Comparison of ENCODE assay signal across 23 cellular contexts in the genomic region with DNA sequence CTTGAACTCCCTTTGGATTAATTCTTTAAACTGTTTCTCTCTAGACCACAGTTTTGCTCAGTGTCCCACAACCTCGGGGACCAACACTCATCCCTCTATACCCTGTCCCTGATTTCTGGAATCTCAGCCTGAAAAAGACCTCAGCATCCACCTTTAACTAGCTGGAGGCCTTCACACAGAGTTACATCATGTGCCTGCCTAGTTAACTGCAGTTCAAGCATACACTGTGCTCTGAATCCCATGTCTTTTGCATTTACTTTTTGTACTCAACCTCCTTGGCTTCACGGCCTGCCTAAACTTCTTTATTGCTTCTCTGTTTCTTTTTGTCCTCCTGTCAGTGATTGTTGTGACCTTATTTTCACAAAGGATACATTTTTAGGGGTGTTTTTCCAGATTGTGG.
DNase-seq lines count a peak whose midpoint lies in the region; ATAC-seq and TF ChIP-seq lines count a peak whose summit lies in the region.
"Had no signal": no experiment of that assay in that cellular context is flagged by ENCODE, and none has a peak within 500 bp of the region (broad histone marks: within the 10 kb centered on the region; RNA-seq: fewer than 3 reads in every experiment).

No MANE protein-coding gene starts in this region.

- peak; percentile 71 for ATAC-seq in GM23338

- H3K4me3 ChIP-seq in GM23338 (no peak overlapping the region), ascending aorta (no peak overlapping the region), right atrium auricular region (no peak overlapping the region), rectal smooth muscle tissue (ENCODE audit: low read length) (no peak overlapping the region)
- H3K4me3 ChIP-seq: HAP-1 had no signal

- H3K36me3 Mint-ChIP-seq in GM23338 (ENCODE audit: low read depth) (no peaks in the 10 kb centered on the region), MCF 10A (ENCODE audit: insufficient read depth, unreplicated experiment) (no peaks in the 10 kb centered on the region)
- H3K36me3 Mint-ChIP-seq: CD4-positive, CD25-positive, alpha-beta regulatory T cell; IgD-negative memory B cell had no signal

- H3K36me3 ChIP-seq in GM23338 (ENCODE audit: insufficient read depth) (no peaks in the 10 kb centered on the region), ascending aorta (no peaks in the 10 kb centered on the region), right atrium auricular region (no peaks in the 10 kb centered on the region), rectal smooth muscle tissue (ENCODE audit: control insufficient read depth, insufficient read depth, low read length) (no peaks in the 10 kb centered on the region)
- H3K36me3 ChIP-seq: BE2C, HAP-1 had no signal

- H3K27ac ChIP-seq in GM23338 (ENCODE audit: low read depth) = no peak overlapping the region
- H3K27ac ChIP-seq in ascending aorta = peak overlapping the region; percentile 31 to 56
- peak overlapping the region; percentile 1 to 22 for H3K27ac ChIP-seq in right atrium auricular region
- peak overlapping the region; percentile 43 for H3K27ac ChIP-seq in rectal smooth muscle tissue (ENCODE audit: low read depth, low read length)

- DNase-seq in GM23338 (ENCODE audit: low spot score) (no peak), ascending aorta (ENCODE audit: low spot score in 2 of 2) (no peak), right atrium auricular region (ENCODE audit: low spot score) (no peak), MCF 10A (ENCODE audit: unreplicated experiment) (no peak), germinal center (ENCODE audit: low spot score) (no peak), iPS-NIHi11 (ENCODE audit: low spot score) (no peak)
- DNase-seq in activated CD4-positive, alpha-beta T cell treated with anti-CD3 and anti-CD28 coated beads for 1 hour = no peak
- DNase-seq: BE2C; CD4-positive, CD25-positive, alpha-beta regulatory T cell; COR-L47; DMS 273 treated with DMSO at 0.1 percent for 48 hours; Kasumi-1; MM.1S; NCI-H1092; NCI-H146; NCI-H2029 treated with DMSO at 0.1 percent for 48 hours; NCI-H2171; NCI-H774; OCI-M1; SIG-M5 had no signal

- CTCF ChIA-PET in MCF 10A (lab: Yijun Ruan, JAX) = interaction anchor here (0.7 kb wide), 1 partner anchor 64 kb away, joined by 3 read pairs; no protein-coding TSS in a partner anchor

- TF ChIP-seq CTCF in GM23338 (conservative IDR thresholded peaks at IDR 0.05; ENCODE audit: low read depth in 2 of 2) = no peak
- TF ChIP-seq CTCF in ascending aorta (IDR thresholded peaks at IDR 0.05) = no peak
- TF ChIP-seq CTCF in right atrium auricular region (IDR thresholded peaks at IDR 0.05) = no peak
- no peak for TF ChIP-seq CTCF in MCF 10A (IDR thresholded peaks at IDR 0.05; ENCODE audit: unreplicated experiment)

- H3K4me1 ChIP-seq in GM23338 (ENCODE audit: insufficient read depth) (peaks cover 9% of the 10 kb centered on the region), ascending aorta (peaks cover 0 to 20% of the 10 kb centered on the region in 2 donors), right atrium auricular region (peaks cover 0 to 22% of the 10 kb centered on the region in 2 donors), rectal smooth muscle tissue (ENCODE audit: control insufficient read depth, insufficient read depth, low read length) (peaks cover 2% of the 10 kb centered on the region)
- H3K4me1 ChIP-seq: BE2C, HAP-1 had no signal

- intact Hi-C loops in ascending aorta (cut with DNase I) (no loop called here), MCF 10A (cut with micrococcal nuclease) (no loop called here)

- no peak overlapping the region for H3K9ac ChIP-seq in rectal smooth muscle tissue (ENCODE audit: low read length)

- no peak overlapping the region for H3K27ac Mint-ChIP-seq in GM23338
- H3K27ac Mint-ChIP-seq in MCF 10A (ENCODE audit: low read depth, unreplicated experiment) = no peak overlapping the region
- H3K27ac Mint-ChIP-seq: CD4-positive, CD25-positive, alpha-beta regulatory T cell; IgD-negative memory B cell had no signal

- H3K9me2 ChIP-seq in GM23338 (ENCODE audit: insufficient read depth) = no peaks in the 10 kb centered on the region

- H3K79me2 ChIP-seq in GM23338 (replicated peaks; ENCODE audit: insufficient read depth) = no peaks in the 10 kb centered on the region

- no peak overlapping the region for H3K4me3 Mint-ChIP-seq in GM23338
- H3K4me3 Mint-ChIP-seq in MCF 10A (ENCODE audit: unreplicated experiment) = no peak overlapping the region
- H3K4me3 Mint-ChIP-seq: CD4-positive, CD25-positive, alpha-beta regulatory T cell; IgD-negative memory B cell had no signal

- POLR2A ChIA-PET in MCF 10A (lab: Yijun Ruan, JAX) = no interaction called here

- no peak overlapping the region for H2AFZ ChIP-seq in GM23338

- H3K27me3 Mint-ChIP-seq in GM23338 (ENCODE audit: insufficient read depth, low read depth, poor library complexity) = no peaks in the 10 kb centered on the region
- no peaks in the 10 kb centered on the region for H3K27me3 Mint-ChIP-seq in MCF 10A (ENCODE audit: insufficient read depth, unreplicated experiment)
- H3K27me3 Mint-ChIP-seq: CD4-positive, CD25-positive, alpha-beta regulatory T cell; IgD-negative memory B cell had no signal

- H4K20me1 ChIP-seq in GM23338 (replicated peaks; ENCODE audit: insufficient read depth) = no peaks in the 10 kb centered on the region

- H3K4me1 Mint-ChIP-seq in GM23338 (peaks cover 8% of the 10 kb centered on the region; the same call in 2 of the 3 replicates), MCF 10A (ENCODE audit: insufficient read depth, unreplicated experiment) (peaks cover 6% of the 10 kb centered on the region)
- H3K4me1 Mint-ChIP-seq: CD4-positive, CD25-positive, alpha-beta regulatory T cell; IgD-negative memory B cell had no signal

- no peaks in the 10 kb centered on the region for H3F3A ChIP-seq in GM23338 (replicated peaks; ENCODE audit: low read depth)

- no peaks in the 10 kb centered on the region for H3K9me3 Mint-ChIP-seq in GM23338
- no peaks in the 10 kb centered on the region for H3K9me3 Mint-ChIP-seq in MCF 10A (ENCODE audit: unreplicated experiment)

- no peak overlapping the region for H3K4me2 ChIP-seq in GM23338

- BruUV-seq in MCF 10A (replicated peaks; lab: Mats Ljungman, UMichigan) = no TSS peak

- H3K9me3 ChIP-seq in ascending aorta (no peaks in the 10 kb centered on the region), right atrium auricular region (no peaks in the 10 kb centered on the region)
- H3K9me3 ChIP-seq: BE2C, HAP-1 had no signal

- H3K27me3 ChIP-seq in GM23338 (ENCODE audit: insufficient read depth) = no peaks in the 10 kb centered on the region
- H3K27me3 ChIP-seq in ascending aorta = no peaks in the 10 kb centered on the region
- H3K27me3 ChIP-seq in right atrium auricular region = no peaks in the 10 kb centered on the region
- H3K27me3 ChIP-seq in rectal smooth muscle tissue (ENCODE audit: control insufficient read depth, insufficient read depth, low read length) = no peaks in the 10 kb centered on the region
- H3K27me3 ChIP-seq: BE2C had no signal

TF ChIP-seq in GM23338, 12 proteins besides CTCF, POLR2A, EP300 and RAD21 (continues in another document):
- TF ChIP-seq JUNB (IDR thresholded peaks at IDR 0.05; ENCODE audit: unreplicated experiment) = no peak
- no peak for TF ChIP-seq NANOG (IDR thresholded peaks at IDR 0.05; ENCODE audit: borderline replicate concordance)
- TF ChIP-seq, protein P1, sequence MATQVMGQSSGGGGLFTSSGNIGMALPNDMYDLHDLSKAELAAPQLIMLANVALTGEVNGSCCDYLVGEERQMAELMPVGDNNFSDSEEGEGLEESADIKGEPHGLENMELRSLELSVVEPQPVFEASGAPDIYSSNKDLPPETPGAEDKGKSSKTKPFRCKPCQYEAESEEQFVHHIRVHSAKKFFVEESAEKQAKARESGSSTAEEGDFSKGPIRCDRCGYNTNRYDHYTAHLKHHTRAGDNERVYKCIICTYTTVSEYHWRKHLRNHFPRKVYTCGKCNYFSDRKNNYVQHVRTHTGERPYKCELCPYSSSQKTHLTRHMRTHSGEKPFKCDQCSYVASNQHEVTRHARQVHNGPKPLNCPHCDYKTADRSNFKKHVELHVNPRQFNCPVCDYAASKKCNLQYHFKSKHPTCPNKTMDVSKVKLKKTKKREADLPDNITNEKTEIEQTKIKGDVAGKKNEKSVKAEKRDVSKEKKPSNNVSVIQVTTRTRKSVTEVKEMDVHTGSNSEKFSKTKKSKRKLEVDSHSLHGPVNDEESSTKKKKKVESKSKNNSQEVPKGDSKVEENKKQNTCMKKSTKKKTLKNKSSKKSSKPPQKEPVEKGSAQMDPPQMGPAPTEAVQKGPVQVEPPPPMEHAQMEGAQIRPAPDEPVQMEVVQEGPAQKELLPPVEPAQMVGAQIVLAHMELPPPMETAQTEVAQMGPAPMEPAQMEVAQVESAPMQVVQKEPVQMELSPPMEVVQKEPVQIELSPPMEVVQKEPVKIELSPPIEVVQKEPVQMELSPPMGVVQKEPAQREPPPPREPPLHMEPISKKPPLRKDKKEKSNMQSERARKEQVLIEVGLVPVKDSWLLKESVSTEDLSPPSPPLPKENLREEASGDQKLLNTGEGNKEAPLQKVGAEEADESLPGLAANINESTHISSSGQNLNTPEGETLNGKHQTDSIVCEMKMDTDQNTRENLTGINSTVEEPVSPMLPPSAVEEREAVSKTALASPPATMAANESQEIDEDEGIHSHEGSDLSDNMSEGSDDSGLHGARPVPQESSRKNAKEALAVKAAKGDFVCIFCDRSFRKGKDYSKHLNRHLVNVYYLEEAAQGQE (IDR thresholded peaks at IDR 0.05; ENCODE audit: unreplicated experiment) = no peak
- TF ChIP-seq CREB1 (CRISPR knock-in tag; IDR thresholded peaks at IDR 0.05; ENCODE audit: low read depth) = no peak
- TF ChIP-seq ZNF331 (CRISPR knock-in tag; IDR thresholded peaks at IDR 0.05; ENCODE audit: low read depth) = no peak
- TF ChIP-seq STAT1 (IDR thresholded peaks at IDR 0.05; ENCODE audit: unreplicated experiment) = no peak
- no peak for TF ChIP-seq POLR2AphosphoS5 (IDR thresholded peaks at IDR 0.05; ENCODE audit: low read depth)
- TF ChIP-seq EZH2 (IDR thresholded peaks at IDR 0.05; ENCODE audit: low read depth, unreplicated experiment) = no peak
- TF ChIP-seq EZH2phosphoT487 (IDR thresholded peaks at IDR 0.05; ENCODE audit: unreplicated experiment) = no peak
- TF ChIP-seq, protein P2, sequence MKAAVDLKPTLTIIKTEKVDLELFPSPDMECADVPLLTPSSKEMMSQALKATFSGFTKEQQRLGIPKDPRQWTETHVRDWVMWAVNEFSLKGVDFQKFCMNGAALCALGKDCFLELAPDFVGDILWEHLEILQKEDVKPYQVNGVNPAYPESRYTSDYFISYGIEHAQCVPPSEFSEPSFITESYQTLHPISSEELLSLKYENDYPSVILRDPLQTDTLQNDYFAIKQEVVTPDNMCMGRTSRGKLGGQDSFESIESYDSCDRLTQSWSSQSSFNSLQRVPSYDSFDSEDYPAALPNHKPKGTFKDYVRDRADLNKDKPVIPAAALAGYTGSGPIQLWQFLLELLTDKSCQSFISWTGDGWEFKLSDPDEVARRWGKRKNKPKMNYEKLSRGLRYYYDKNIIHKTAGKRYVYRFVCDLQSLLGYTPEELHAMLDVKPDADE (IDR thresholded peaks at IDR 0.05) = no peak
